ENCODE assay signal across 10 cellular contexts in genomic region chr9:137304383-137305059, GRCh38. TPM values are rescaled to one million over a fixed set of nuclear protein-coding genes. Genes with fewer than 3 reads are reported as not detected.
A peak's percentile ranks its signal among the peaks of the same experiment; 100 is the strongest.
DNase-seq lines count a peak whose midpoint lies in the region; ATAC-seq and TF ChIP-seq lines count a peak whose summit lies in the region.
"Had no signal": no experiment of that assay in that cellular context is flagged by ENCODE, and none has a peak within 500 bp of the region (broad histone marks: within the 10 kb centered on the region; RNA-seq: fewer than 3 reads in every experiment).

No MANE protein-coding gene starts in this region.

- H3K4me2 ChIP-seq in H9 (ENCODE audit: insufficient read depth, insufficient read length, low read length) (no peak overlapping the region), parathyroid adenoma (ENCODE audit: low read length) (peak overlapping the region; percentile 69)

- intact Hi-C loops in dorsolateral prefrontal cortex (cut with DNase I), result no loop called here

- no peak overlapping the region for H2BK15ac ChIP-seq in H9 (ENCODE audit: low read depth, low read length)

- H3K79me2 ChIP-seq in H9 (ENCODE audit: insufficient read depth, low read length), result no peaks in the 10 kb centered on the region
- no peaks in the 10 kb centered on the region for H3K79me2 ChIP-seq in parathyroid adenoma

- H3K36me3 Mint-ChIP-seq in H9 (ENCODE audit: insufficient read depth in 1 of 3, low read depth in 3 of 3) (peaks cover 0 to 2% (median 0%) of the 10 kb centered on the region in 3 experiments; a peak in 3 of 7 replicates), T-cell (no peaks in the 10 kb centered on the region)
- H3K36me3 Mint-ChIP-seq: WTC11 had no signal

- no peak for TF ChIP-seq CTCF in H9 (conservative IDR thresholded peaks at IDR 0.05)
- TF ChIP-seq CTCF in dorsolateral prefrontal cortex (IDR thresholded peaks at IDR 0.05 in 54 of 56, conservative IDR thresholded peaks at IDR 0.05 in 2 of 56; ENCODE audit: low read depth in 1 of 56, partially characterized antibody in 56 of 56), result peak in 2 of 56 donors; percentile 13
- TF ChIP-seq CTCF in parathyroid adenoma (IDR thresholded peaks at IDR 0.05), result no peak

- H3K27ac Mint-ChIP-seq in H9 (no peak overlapping the region), T-cell (no peak overlapping the region)

- no peak overlapping the region for H2BK20ac ChIP-seq in H9 (ENCODE audit: low read depth, low read length, poor library complexity, severe bottlenecking)

- H3K4me3 Mint-ChIP-seq in H9 (no peak overlapping the region), T-cell (no peak overlapping the region)
- H3K4me3 Mint-ChIP-seq: WTC11 had no signal

- H2BK120ac ChIP-seq in H9 (ENCODE audit: low read depth, low read length, poor library complexity, severe bottlenecking), result no peak overlapping the region

- POLR2A ChIA-PET in T-cell (lab: Charles Lee), result no interaction called here

- H3K4me1 ChIP-seq in H9 (ENCODE audit: insufficient read depth, low read length) (no peaks in the 10 kb centered on the region; the same call in 1 of the 2 replicates), parathyroid adenoma (no peaks in the 10 kb centered on the region)

- H3K79me1 ChIP-seq in H9 (ENCODE audit: insufficient read depth, low read depth, low read length, poor library complexity, severe bottlenecking), result no peaks in the 10 kb centered on the region

- H3K36me3 ChIP-seq in parathyroid adenoma (ENCODE audit: control insufficient read depth, insufficient read depth, low read length), result no peaks in the 10 kb centered on the region
- H3K36me3 ChIP-seq: tibial artery had no signal

- no peak overlapping the region for H4K91ac ChIP-seq in H9 (ENCODE audit: insufficient read length, low read depth, low read length)

- WGBS in H9 (ENCODE audit: extremely low coverage, insufficient read length, low lambda C conversion rate), result no CpG with 5 or more reads among the region's 16 CpGs

- H3K4me3 ChIP-seq in dorsolateral prefrontal cortex (peak overlapping the region in 32 of 59 donors; percentile 16 to 59 (median 44)), parathyroid adenoma (ENCODE audit: low read depth, low read length) (no peak overlapping the region)

- no peak overlapping the region for H3T11ph ChIP-seq in H9 (ENCODE audit: low read length)

- DNase-seq in H9, result peak; percentile 30
- no peak for DNase-seq in dorsolateral prefrontal cortex
- no peak for DNase-seq in T-cell
- DNase-seq: effector CD4-positive, alpha-beta T cell; NCI-H1930 had no signal

- no peak overlapping the region for H2BK12ac ChIP-seq in H9 (ENCODE audit: insufficient read length, low read depth, low read length)

- H3K9me3 ChIP-seq in H9 (ENCODE audit: control insufficient read depth, low read depth, low read length) (no peaks in the 10 kb centered on the region), parathyroid adenoma (ENCODE audit: control insufficient read depth, low read length) (no peaks in the 10 kb centered on the region)
- H3K9me3 ChIP-seq: tibial artery had no signal

- no peak overlapping the region for H4K5ac ChIP-seq in H9 (ENCODE audit: insufficient read length, low read depth, low read length)

- no peak overlapping the region for H3K23ac ChIP-seq in H9 (ENCODE audit: insufficient read length, low read depth, low read length)

- CTCF ChIA-PET in T-cell (lab: Charles Lee), result no interaction called here

- no peak overlapping the region for H2AK5ac ChIP-seq in H9 (ENCODE audit: insufficient read length, low read length)

- no peak overlapping the region for H3K4ac ChIP-seq in H9 (ENCODE audit: low read depth, low read length)

- no peak overlapping the region for H3K18ac ChIP-seq in H9 (ENCODE audit: insufficient read length, low read depth, low read length)

- peaks cover 5% of the 10 kb centered on the region for H3K23me2 ChIP-seq in H9 (ENCODE audit: insufficient read length, low read depth, low read length, poor library complexity, severe bottlenecking)

- H3K9ac ChIP-seq in H9 (ENCODE audit: extremely low read depth, insufficient read length, low read length) (no peak overlapping the region), parathyroid adenoma (no peak overlapping the region)

- no peaks in the 10 kb centered on the region; the same call in 1 of the 2 replicates for H3K27me3 ChIP-seq in H9 (ENCODE audit: insufficient read depth, low read length)
- H3K27me3 ChIP-seq in dorsolateral prefrontal cortex, result peaks cover 0 to 19% (median 0%) of the 10 kb centered on the region in 45 donors
- H3K27me3 ChIP-seq in parathyroid adenoma (ENCODE audit: control insufficient read depth, insufficient read depth, low read length), result no peaks in the 10 kb centered on the region

- no peak overlapping the region for H3K14ac ChIP-seq in H9 (ENCODE audit: insufficient read depth, low read length)

- H3K4me1 Mint-ChIP-seq in H9 (peaks cover 12 to 34% of the 10 kb centered on the region in 2 experiments), T-cell (peaks cover 5 to 26% (median 14%) of the 10 kb centered on the region in 3 donors)

- ATAC-seq in GM19452 (IDR thresholded peaks at IDR 0.05; ENCODE audit: unreplicated experiment) (no peak), T-cell (replicated peaks in 1 of 4) (no peak), GM18498 (IDR thresholded peaks at IDR 0.05; ENCODE audit: unreplicated experiment) (no peak)
- ATAC-seq: WTC11 had no signal

- H4K8ac ChIP-seq in H9 (replicated peaks; ENCODE audit: insufficient read length, low read depth, low read length), result no peak overlapping the region

- no peak overlapping the region for H3K56ac ChIP-seq in H9 (ENCODE audit: insufficient read length, low read depth, low read length)

- H3K27ac ChIP-seq in H9 (ENCODE audit: insufficient read length, low read depth, low read length), result no peak overlapping the region
- peak overlapping the region in 53 of 59 donors; percentile 14 to 91 (median 76) for H3K27ac ChIP-seq in dorsolateral prefrontal cortex
- H3K27ac ChIP-seq in parathyroid adenoma, result peak overlapping the region; percentile 60

- H3K27me3 Mint-ChIP-seq in H9 (ENCODE audit: low read depth), result peaks cover 15% of the 10 kb centered on the region
- H3K27me3 Mint-ChIP-seq in T-cell, result peaks cover 3 to 7% of the 10 kb centered on the region in 2 donors

- H3K9me3 Mint-ChIP-seq in H9 (peaks cover 0 to 2% of the 10 kb centered on the region in 2 experiments; a peak in 3 of 5 replicates), T-cell (no peaks in the 10 kb centered on the region)
- H3K9me3 Mint-ChIP-seq: WTC11 had no signal

- H2AFZ ChIP-seq in H9 (ENCODE audit: low read length) (no peak overlapping the region), parathyroid adenoma (no peak overlapping the region)

- H2BK5ac ChIP-seq in H9 (ENCODE audit: insufficient read length, low read length), result no peak overlapping the region

- H4K20me1 ChIP-seq in H9 (ENCODE audit: control insufficient read depth, insufficient read depth, insufficient read length), result no peaks in the 10 kb centered on the region

RNA-seq across cellular contexts. Expression of gene NRARP, which starts 2.5 kb away (rescaled TPM):
- 22.8 and 23.8 TPM in 2 replicates for total RNA-seq in H9 (2021)
- 10 to 100 TPM in 47 of 120 experiments, 1 to 10 TPM in 73; 4.6 to 17.2 (median 9.3) TPM for total RNA-seq in dorsolateral prefrontal cortex
- total RNA-seq in T-cell, result 1 to 10 TPM in 4 of 5 donors, under 1 TPM in 1; 0.55 to 2.7 (median 1.7) TPM

RNA-seq across cellular contexts. Expression of gene TOR4A, which starts 27.0 kb away (rescaled TPM):
- total RNA-seq in H9 (2021), result 5.9 and 6.2 TPM in 2 replicates
- total RNA-seq in dorsolateral prefrontal cortex, result 1 to 10 TPM in 106 of 120 experiments, under 1 TPM in 14; 0.75 to 5.2 (median 1.7) TPM
- total RNA-seq in T-cell, result 1 to 10 TPM; 2.2 to 5.6 (median 3.2) TPM

RNA-seq across cellular contexts. Expression of gene NELFB, which starts 49.4 kb away (rescaled TPM):
- total RNA-seq in H9 (2021) (71.4 and 71.7 TPM in 2 replicates), dorsolateral prefrontal cortex (100 to 1,000 TPM in 1 of 120 experiments, 10 to 100 TPM in 119; 50.4 to 106 (median 64.4) TPM), T-cell (10 to 100 TPM; 36.1 to 62.2 (median 58.8) TPM)

RNA-seq across cellular contexts. Expression of gene STPG3, which starts 53.4 kb away (rescaled TPM):
- total RNA-seq in H9 (2021) (not detected in 2 replicates), dorsolateral prefrontal cortex (not detected), T-cell (under 1 TPM in 1 of 5 donors, not detected in 4; 0.54 TPM)
